Comparison of ENCODE assay signal across 28 cellular contexts in the genomic region with DNA sequence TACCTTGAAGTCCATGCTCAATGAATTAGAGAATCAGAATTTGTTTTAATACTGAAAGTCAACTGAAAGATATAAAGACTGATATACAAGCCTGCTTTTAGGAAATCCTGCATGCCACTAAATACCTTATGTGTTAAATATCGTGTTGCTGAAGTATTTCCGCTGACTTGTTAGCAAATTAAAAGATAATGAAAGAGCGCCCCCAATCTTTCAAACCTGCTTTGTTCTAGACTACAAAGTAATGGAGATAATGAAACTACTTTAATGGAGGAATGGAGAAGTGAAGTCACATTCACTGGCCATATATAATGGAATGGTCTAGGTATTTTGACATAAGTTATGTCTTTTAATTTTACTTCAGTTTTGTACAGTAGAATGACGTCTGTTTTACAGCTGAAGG.
A peak's percentile ranks its signal among the peaks of the same experiment; 100 is the strongest.
DNase-seq lines count a peak whose midpoint lies in the region; TF ChIP-seq lines count a peak whose summit lies in the region.
"Had no signal": no experiment of that assay in that cellular context is flagged by ENCODE, and none has a peak within 500 bp of the region (broad histone marks: within the 10 kb centered on the region; RNA-seq: fewer than 3 reads in every experiment).

No MANE protein-coding gene starts in this region.

- in situ Hi-C loops in KBM-7 (cut with MboI; ENCODE audit: low pct_unique_long_range_greater_than_20kb, low sequenced_read_pairs), result no loop called here

- TF ChIP-seq CTCF in epithelial cell of proximal tubule (conservative IDR thresholded peaks at IDR 0.05; ENCODE audit: low read depth, low read length), result peak; percentile 10

- DNase-seq in DMS53 (lab: John Stamatoyannopoulos, UW), result peak; percentile 50
- DNase-seq in KBM-7, result peak; percentile 1
- DNase-seq in OCI-M1 (lab: John Stamatoyannopoulos, UW), result peak; percentile 10
- DNase-seq in epithelial cell of proximal tubule (ENCODE audit: low read depth), result no peak
- DNase-seq in activated CD4-positive, alpha-beta T cell treated with anti-CD3 and anti-CD28 coated beads, Interleukin-2, amount 50 U/mL, for 1 hour, result no peak
- no peak for DNase-seq in cortex of kidney (lab: John Stamatoyannopoulos, UW)
- DNase-seq in NCI-H226, result no peak
- DNase-seq in Ammon's horn (ENCODE audit: low spot score), result no peak
- DNase-seq: activated CD4-positive, alpha-beta T cell treated with anti-CD3 and anti-CD28 coated beads for 1 hour; activated CD8-positive, alpha-beta T cell treated with anti-CD3 and anti-CD28 coated beads, Interleukin-2, amount 10 ng/mL, durations not matched to agents 7 days and 5 days; activated gamma-delta T cell; C1 segment of cervical spinal cord; Calu3; effector CD4-positive, alpha-beta T cell; hippocampal formation; islet precursor cell; NCI-H1092 treated with DMSO at 0.1 percent for 48 hours; NCI-H1930; nephron progenitor cell; pancreas; SIG-M5; stimulated activated CD4-positive, alpha-beta T cell treated with anti-CD3 and anti-CD28 coated beads, Interleukin-12 subunit alpha, Interleukin-12 subunit beta, amount 100 ng/mL, for 4 hours; stimulated activated CD4-positive, alpha-beta T cell treated with anti-CD3 and anti-CD28 coated beads, Interleukin-4, amount 100 ng/mL, for 4 hours; stimulated activated naive CD4-positive, alpha-beta T cell treated with Interleukin-2 at 50 U/mL for 16 hours; T-helper 1 cell; tibial artery had no signal

- H3K4me3 ChIP-seq in epithelial cell of proximal tubule (ENCODE audit: low read depth, low read length), result no peak overlapping the region
- H3K4me3 ChIP-seq: K562, mucosa of descending colon, pancreas, tibial artery had no signal

Comparison
In these comparisons a context has a peak if more than half of its experiments do, and no peak if none do; other contexts are left out.
1. DNase-seq: peak in DMS53 (single experiment), KBM-7 (single experiment) and OCI-M1 (single experiment); none in epithelial cell of proximal tubule (single experiment), activated CD4-positive, alpha-beta T cell treated with anti-CD3 and anti-CD28 coated beads, Interleukin-2, amount 50 U/mL, for 1 hour (single experiment), cortex of kidney (single experiment), NCI-H226 (single experiment) and Ammon's horn (single experiment).